19 cellular contexts compared by ENCODE assay signal in the genomic region with DNA sequence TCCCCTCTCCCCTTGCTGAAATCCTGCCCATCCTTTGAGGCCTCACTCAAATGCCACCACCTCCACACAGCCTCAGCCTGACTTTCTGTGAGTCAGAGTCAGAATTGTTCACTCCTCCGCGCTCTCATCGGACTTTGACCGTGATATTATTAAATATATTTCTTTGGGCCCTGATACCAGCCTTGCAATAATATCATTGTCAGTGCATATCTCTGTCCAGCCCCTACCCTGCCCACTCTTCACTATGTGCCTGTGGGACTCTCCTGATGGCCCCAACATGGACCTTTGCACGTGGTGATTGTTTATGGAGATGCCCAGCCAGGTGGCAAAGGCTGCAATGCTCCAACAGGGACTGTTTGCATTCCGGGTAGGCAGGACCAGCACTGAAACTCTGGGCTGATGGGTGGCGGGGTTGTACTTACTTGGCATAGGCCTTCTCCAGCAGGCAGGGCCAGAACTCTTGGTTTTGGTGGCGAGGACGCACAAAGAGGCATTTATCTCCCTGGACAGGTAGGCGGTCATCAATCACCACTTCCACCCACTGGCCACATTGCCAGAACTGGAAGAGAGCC. TPM values are rescaled to one million over a fixed set of nuclear protein-coding genes. Genes with fewer than 3 reads are reported as not detected.
"Had no signal": no experiment of that assay in that cellular context is flagged by ENCODE, and none has a peak within 500 bp of the region (broad histone marks: within the 10 kb centered on the region; RNA-seq: fewer than 3 reads in every experiment).

No MANE protein-coding gene starts in this region.

- H3K4me1 Mint-ChIP-seq: activated CD4-positive, alpha-beta T cell treated with anti-CD3 and anti-CD28 coated beads, Interleukin-2, amount 10 ng/mL, durations not matched to agents 7 days and 5 days; nephron had no signal

- H3K4me3 Mint-ChIP-seq: activated CD4-positive, alpha-beta T cell treated with anti-CD3 and anti-CD28 coated beads, Interleukin-2, amount 10 ng/mL, durations not matched to agents 7 days and 5 days; activated CD8-positive, alpha-beta T cell treated with anti-CD3 and anti-CD28 coated beads, Interleukin-2, amount 10 ng/mL, durations not matched to agents 7 days and 5 days; activated T-helper 1 cell treated with anti-CD3 and anti-CD28 coated beads, Interleukin-12 subunit alpha, Interleukin-12 subunit beta, Interleukin-2, Interleukin-4 antibody, amounts not matched to agents 30 ng/mL and 10 ng/mL and 1 ng/mL, durations not matched to agents 14 hours and 24 hours and 36 hours; memory B cell; nephron had no signal

- H3K27ac Mint-ChIP-seq: activated CD4-positive, alpha-beta T cell treated with anti-CD3 and anti-CD28 coated beads, Interleukin-2, amount 10 ng/mL, durations not matched to agents 7 days and 5 days; activated CD8-positive, alpha-beta T cell treated with anti-CD3 and anti-CD28 coated beads, Interleukin-2, amount 10 ng/mL, durations not matched to agents 7 days and 5 days; activated naive CD4-positive, alpha-beta T cell treated with anti-CD3 and anti-CD28 coated beads, Interleukin-2, amount 50 U/mL, for 72 hours; activated T-helper 1 cell treated with anti-CD3 and anti-CD28 coated beads, Interleukin-12 subunit alpha, Interleukin-12 subunit beta, Interleukin-2, Interleukin-4 antibody, amounts not matched to agents 30 ng/mL and 10 ng/mL and 1 ng/mL, durations not matched to agents 14 hours and 24 hours and 36 hours; memory B cell; nephron had no signal

- DNase-seq: activated CD4-positive, alpha-beta T cell treated with anti-CD3 and anti-CD28 coated beads, Interleukin-2, amount 10 ng/mL, durations not matched to agents 7 days and 5 days; activated CD4-positive, CD25-positive, alpha-beta regulatory T cell; activated CD8-positive, alpha-beta T cell treated with anti-CD3 and anti-CD28 coated beads, Interleukin-2, amount 10 ng/mL, durations not matched to agents 7 days and 5 days; activated gamma-delta T cell treated with Interleukin-2 at 50 U/mL for 16 hours; dorsolateral prefrontal cortex; erythroblast; kidney glomerular epithelial cell; left ventricle myocardium superior; retina; stimulated activated CD4-positive, alpha-beta T cell treated with anti-CD3 and anti-CD28 coated beads, Interleukin-2, amount 100 ng/mL, for 24 hours; stimulated activated naive CD8-positive, alpha-beta T cell treated with anti-CD3 and anti-CD28 coated beads, Interleukin-15, Interleukin-2, amounts not matched to agents 100 U/mL and 50 U/mL, for 24 hours; T1000 had no signal

- H3K36me3 Mint-ChIP-seq: activated naive CD4-positive, alpha-beta T cell treated with anti-CD3 and anti-CD28 coated beads, Interleukin-2, amount 50 U/mL, for 72 hours; memory B cell had no signal

- H3K9me3 Mint-ChIP-seq: activated CD4-positive, alpha-beta T cell treated with anti-CD3 and anti-CD28 coated beads, Interleukin-2, amount 10 ng/mL, durations not matched to agents 7 days and 5 days; activated naive CD4-positive, alpha-beta T cell treated with anti-CD3 and anti-CD28 coated beads, Interleukin-2, amount 50 U/mL, for 72 hours; activated T-helper 1 cell treated with anti-CD3 and anti-CD28 coated beads, Interleukin-12 subunit alpha, Interleukin-12 subunit beta, Interleukin-2, Interleukin-4 antibody, amounts not matched to agents 30 ng/mL and 10 ng/mL and 1 ng/mL, durations not matched to agents 14 hours and 24 hours and 36 hours; memory B cell; nephron had no signal

RNA-seq across cellular contexts. Expression of a gene that starts 37.3 kb away (rescaled TPM):
- total RNA-seq: activated CD4-positive, alpha-beta T cell treated with anti-CD3 and anti-CD28 coated beads, Interleukin-2, amount 10 ng/mL, durations not matched to agents 7 days and 5 days; activated CD8-positive, alpha-beta T cell treated with anti-CD3 and anti-CD28 coated beads, Interleukin-2, amount 10 ng/mL, durations not matched to agents 7 days and 5 days; activated naive CD4-positive, alpha-beta T cell treated with anti-CD3 and anti-CD28 coated beads, Interleukin-2, amount 50 U/mL, for 72 hours; activated T-helper 1 cell treated with anti-CD3 and anti-CD28 coated beads, Interleukin-12 subunit alpha, Interleukin-12 subunit beta, Interleukin-2, Interleukin-4 antibody, amounts not matched to agents 30 ng/mL and 10 ng/mL and 1 ng/mL, durations not matched to agents 14 hours and 24 hours and 36 hours; frontal cortex; left ventricle myocardium superior; T-helper 1 cell treated with Interleukin-12 subunit alpha and Interleukin-12 subunit beta and Interleukin-4 antibody, amounts not matched to agents 30 ng/mL and 1 ng/mL, for 36 hours; tibial nerve had no signal
